Comparison of ENCODE assay signal across 21 cellular contexts in the genomic region with DNA sequence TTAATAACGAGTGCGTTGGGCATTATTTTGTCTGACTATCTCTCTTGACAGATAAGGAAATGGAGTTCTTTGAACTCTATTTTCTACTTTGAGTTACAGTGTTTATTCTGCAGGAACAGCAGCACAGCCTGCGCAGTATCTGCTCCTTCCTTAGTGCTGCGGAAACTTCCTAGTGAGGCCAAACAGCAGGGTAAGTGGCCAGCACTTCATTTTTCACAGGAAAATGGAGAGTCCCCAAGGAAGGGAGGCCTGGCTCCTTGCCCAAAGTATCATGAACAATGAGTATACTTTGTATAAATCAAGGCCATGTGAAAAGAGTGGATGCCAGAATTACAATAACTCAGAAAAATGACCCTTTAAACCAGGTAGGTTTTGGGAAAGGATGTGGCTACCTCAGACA.
A peak's percentile ranks its signal among the peaks of the same experiment; 100 is the strongest.
DNase-seq lines count a peak whose midpoint lies in the region; ATAC-seq and TF ChIP-seq lines count a peak whose summit lies in the region.
"Had no signal": no experiment of that assay in that cellular context is flagged by ENCODE, and none has a peak within 500 bp of the region (broad histone marks: within the 10 kb centered on the region; RNA-seq: fewer than 3 reads in every experiment).

No MANE protein-coding gene starts in this region.

- H3K9me3 Mint-ChIP-seq in activated T-cell treated with anti-CD3 and anti-CD28 coated beads, Interleukin-2, amount 50 U/mL, for 4 hours = no peaks in the 10 kb centered on the region
- H3K9me3 Mint-ChIP-seq in CD4-positive, alpha-beta memory T cell = peaks cover 0 to 9% (median 0%) of the 10 kb centered on the region in 8 donors
- H3K9me3 Mint-ChIP-seq: effector memory CD8-positive, alpha-beta T cell; T-cell had no signal

- H3K4me1 Mint-ChIP-seq in activated T-cell treated with anti-CD3 and anti-CD28 coated beads, Interleukin-2, amount 50 U/mL, for 4 hours (ENCODE audit: low read depth) = peaks cover 2% of the 10 kb centered on the region
- H3K4me1 Mint-ChIP-seq in CD4-positive, alpha-beta memory T cell = peaks cover 0 to 4% (median under 1%) of the 10 kb centered on the region in 4 donors
- H3K4me1 Mint-ChIP-seq: T-cell had no signal

- H3K4me3 ChIP-seq in HL-60 (replicated peaks; ENCODE audit: insufficient read depth, low read length) (no peak overlapping the region), heart left ventricle (no peak overlapping the region), osteoblast (ENCODE audit: insufficient read depth, low read length) (no peak overlapping the region)
- H3K4me3 ChIP-seq in CD4-positive, alpha-beta memory T cell (ENCODE audit: low read length in 2 of 2) = no peak overlapping the region
- H3K4me3 ChIP-seq: pancreas, PC-9, upper lobe of right lung had no signal

- peak overlapping the region in 1 of 7 donors; percentile 19 for H3K27ac Mint-ChIP-seq in CD4-positive, alpha-beta memory T cell
- H3K27ac Mint-ChIP-seq: B cell, T-cell had no signal

- ATAC-seq in heart left ventricle (peak; percentile 55 to 95 (median 68)), HG03457 (IDR thresholded peaks at IDR 0.05; ENCODE audit: unreplicated experiment) (no peak)
- ATAC-seq in activated T-cell treated with anti-CD3 and anti-CD28 coated beads, Interleukin-2, amount 50 U/mL, for 4 hours = no peak
- ATAC-seq: effector memory CD8-positive, alpha-beta T cell; left colon; naive thymus-derived CD8-positive, alpha-beta T cell; T-cell had no signal

- no peaks in the 10 kb centered on the region for H3K79me2 ChIP-seq in osteoblast (ENCODE audit: insufficient read depth, low read length)

- H3K4me3 Mint-ChIP-seq in activated T-cell treated with anti-CD3 and anti-CD28 coated beads, Interleukin-2, amount 50 U/mL, for 4 hours = no peak overlapping the region
- no peak overlapping the region for H3K4me3 Mint-ChIP-seq in CD4-positive, alpha-beta memory T cell
- H3K4me3 Mint-ChIP-seq: B cell; brain; effector memory CD8-positive, alpha-beta T cell; naive thymus-derived CD8-positive, alpha-beta T cell; T-cell had no signal

- H3K36me3 ChIP-seq in heart left ventricle = no peaks in the 10 kb centered on the region
- H3K36me3 ChIP-seq in osteoblast (ENCODE audit: insufficient read depth, low read length) = peaks cover 8% of the 10 kb centered on the region
- H3K36me3 ChIP-seq in CD4-positive, alpha-beta memory T cell (ENCODE audit: insufficient read depth, low read length) = no peaks in the 10 kb centered on the region
- H3K36me3 ChIP-seq: pancreas, upper lobe of right lung had no signal

- 38 to 64% (median 55%) methylated on average over 4 of the region's 4 CpGs for WGBS in heart left ventricle, 4 donors

- no peaks in the 10 kb centered on the region for H4K20me1 ChIP-seq in osteoblast (ENCODE audit: insufficient read depth, low read length)

- DNase-seq in HL-60 (ENCODE audit: low read depth in 1 of 2, low spot score in 1 of 2) (no peak), dermis blood vessel endothelial cell (peak; percentile 90), heart left ventricle (peak; percentile 66 to 81 (median 79)), osteoblast (ENCODE audit: insufficient read length, low spot score, missing footprints) (peak; percentile 31), NCI-H2227 treated with DMSO at 0.1 percent for 48 hours (lab: John Stamatoyannopoulos, UW) (no peak)
- DNase-seq in activated T-cell treated with anti-CD3 and anti-CD28 coated beads, Interleukin-2, amount 50 U/mL, for 4 hours = no peak
- no peak for DNase-seq in CD4-positive, alpha-beta memory T cell
- DNase-seq: DMS153; effector memory CD8-positive, alpha-beta T cell; GF-D8; left colon; naive thymus-derived CD8-positive, alpha-beta T cell; NCI-H2081; PC-9; SIG-M5; T-cell; upper lobe of right lung had no signal

- H3K27me3 Mint-ChIP-seq in activated T-cell treated with anti-CD3 and anti-CD28 coated beads, Interleukin-2, amount 50 U/mL, for 4 hours (ENCODE audit: low read depth) = no peaks in the 10 kb centered on the region
- H3K27me3 Mint-ChIP-seq in CD4-positive, alpha-beta memory T cell = no peaks in the 10 kb centered on the region
- H3K27me3 Mint-ChIP-seq: B cell; brain; effector memory CD8-positive, alpha-beta T cell; naive thymus-derived CD8-positive, alpha-beta T cell; T-cell had no signal

- CTCF ChIA-PET in CD4-positive, alpha-beta memory T cell (lab: Charles Lee; ENCODE audit: partially characterized antibody) = no interaction called here

- no peak overlapping the region for H3K4me2 ChIP-seq in osteoblast (ENCODE audit: insufficient read depth, low read length)
- H3K4me2 ChIP-seq: PC-9 had no signal

- H3K9me3 ChIP-seq in heart left ventricle = no peaks in the 10 kb centered on the region
- H3K9me3 ChIP-seq in osteoblast (ENCODE audit: low read depth, low read length) = no peaks in the 10 kb centered on the region
- H3K9me3 ChIP-seq in CD4-positive, alpha-beta memory T cell (ENCODE audit: control insufficient read depth in 1 of 2, low read length in 2 of 2) = no peaks in the 10 kb centered on the region
- H3K9me3 ChIP-seq: pancreas, upper lobe of right lung had no signal

- H3K27me3 ChIP-seq in HL-60 (ENCODE audit: insufficient read depth, poor library complexity, severe bottlenecking) (no peaks in the 10 kb centered on the region), heart left ventricle (no peaks in the 10 kb centered on the region), osteoblast (ENCODE audit: insufficient read depth, low read length) (no peaks in the 10 kb centered on the region)
- no peaks in the 10 kb centered on the region for H3K27me3 ChIP-seq in CD4-positive, alpha-beta memory T cell (ENCODE audit: insufficient read depth, low read length)
- H3K27me3 ChIP-seq: pancreas, upper lobe of right lung had no signal

- peak overlapping the region; percentile 57 for H3K27ac ChIP-seq in HL-60 (replicated peaks)
- H3K27ac ChIP-seq in heart left ventricle = peak overlapping the region in 9 of 12 donors; percentile 1 to 79 (median 52)
- H3K27ac ChIP-seq in osteoblast (ENCODE audit: low read depth, low read length) = no peak overlapping the region
- H3K27ac ChIP-seq in CD4-positive, alpha-beta memory T cell (ENCODE audit: low read depth, low read length) = no peak overlapping the region
- H3K27ac ChIP-seq: PC-9, upper lobe of right lung had no signal

- TF ChIP-seq CTCF in HL-60 (IDR thresholded peaks at IDR 0.05; ENCODE audit: insufficient read depth, low read length) (no peak), heart left ventricle (IDR thresholded peaks at IDR 0.05) (no peak), osteoblast (IDR thresholded peaks at IDR 0.05; ENCODE audit: extremely low read depth, low read depth, low read length) (no peak)

- H3K36me3 Mint-ChIP-seq in activated T-cell treated with anti-CD3 and anti-CD28 coated beads, Interleukin-2, amount 50 U/mL, for 4 hours (ENCODE audit: insufficient read depth) = peaks cover 11% of the 10 kb centered on the region
- peaks cover 32% of the 10 kb centered on the region in 2 donors for H3K36me3 Mint-ChIP-seq in CD4-positive, alpha-beta memory T cell

- TF ChIP-seq POLR2A in heart left ventricle (IDR thresholded peaks at IDR 0.05) = no peak

- intact Hi-C loops in heart left ventricle (cut with DNase I) = no loop called here
- intact Hi-C loops in CD4-positive, alpha-beta memory T cell (cut with micrococcal nuclease) = no loop called here

- H2AFZ ChIP-seq in osteoblast (ENCODE audit: low read length) = no peak overlapping the region
- H2AFZ ChIP-seq: PC-9 had no signal

- H3K4me1 ChIP-seq in heart left ventricle (peaks cover 0 to 35% (median 13%) of the 10 kb centered on the region in 12 donors), osteoblast (ENCODE audit: insufficient read depth, low read length) (no peaks in the 10 kb centered on the region)
- no peaks in the 10 kb centered on the region for H3K4me1 ChIP-seq in CD4-positive, alpha-beta memory T cell (ENCODE audit: insufficient read depth, low read length)

- POLR2A ChIA-PET in CD4-positive, alpha-beta memory T cell (lab: Charles Lee; ENCODE audit: partially characterized antibody) = no interaction called here

Comparison
In these comparisons a context has a peak if more than half of its experiments do, and no peak if none do; other contexts are left out.
1. DNase-seq: peak in dermis blood vessel endothelial cell (single experiment), heart left ventricle (5 of 5) and osteoblast (single experiment); none in HL-60 (0 of 2), NCI-H2227 treated with DMSO at 0.1 percent for 48 hours (single experiment), activated T-cell treated with anti-CD3 and anti-CD28 coated beads, Interleukin-2, amount 50 U/mL, for 4 hours (single experiment) and CD4-positive, alpha-beta memory T cell (0 of 5).
2. H3K27ac ChIP-seq: peak in HL-60 (single experiment) and heart left ventricle (9 of 12); none in osteoblast (single experiment) and CD4-positive, alpha-beta memory T cell (single experiment).
3. ATAC-seq: peak in heart left ventricle (4 of 4); none in activated T-cell treated with anti-CD3 and anti-CD28 coated beads, Interleukin-2, amount 50 U/mL, for 4 hours (0 of 2) and HG03457 (single experiment).